ENCODE assay signal across 1 cellular context in the genomic region with DNA sequence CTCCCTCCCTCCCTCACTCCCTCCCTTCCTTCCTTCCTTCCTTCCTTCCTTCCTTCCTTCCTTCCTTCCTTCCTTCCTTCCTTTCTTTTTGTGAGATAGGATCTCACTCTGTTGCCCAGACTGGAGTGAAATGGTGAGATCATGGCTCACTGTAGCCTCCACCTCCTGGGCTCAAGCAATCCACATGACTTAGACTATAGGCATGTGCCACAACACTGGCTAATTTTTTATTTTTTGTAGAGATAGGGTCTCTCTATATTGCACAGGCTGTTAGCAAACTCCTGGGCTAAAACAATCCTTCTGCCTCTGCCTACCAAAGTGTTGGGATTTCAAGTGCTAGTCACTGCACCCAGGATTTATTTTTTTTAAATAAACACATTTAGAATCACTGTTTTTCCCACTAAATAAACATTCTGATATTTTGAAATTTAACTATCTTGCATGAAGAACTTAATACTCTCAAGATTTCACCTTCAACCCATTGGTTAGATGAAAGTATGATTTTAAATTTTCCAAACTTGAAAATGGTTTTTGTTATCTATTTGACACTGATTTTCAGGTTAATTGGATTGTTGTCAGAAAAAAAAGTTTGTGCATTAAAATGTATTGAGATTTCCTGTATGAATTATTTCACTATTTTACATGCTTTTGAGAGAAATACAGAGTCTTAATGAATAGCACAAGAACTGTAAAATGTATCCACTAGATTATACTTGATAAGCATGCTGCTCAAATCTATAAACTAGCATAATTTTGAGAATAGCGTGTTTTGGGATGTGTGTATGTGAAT.
TF ChIP-seq lines count a peak whose summit lies in the region.

No MANE protein-coding gene starts in this region.

TF ChIP-seq in endothelial cell of umbilical vein, 7 proteins besides CTCF, POLR2A, EP300 and RAD21:
- TF ChIP-seq, protein P1, sequence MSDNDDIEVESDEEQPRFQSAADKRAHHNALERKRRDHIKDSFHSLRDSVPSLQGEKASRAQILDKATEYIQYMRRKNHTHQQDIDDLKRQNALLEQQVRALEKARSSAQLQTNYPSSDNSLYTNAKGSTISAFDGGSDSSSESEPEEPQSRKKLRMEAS (IDR thresholded peaks at IDR 0.05; ENCODE audit: insufficient read depth, insufficient read length), result no peak
- TF ChIP-seq EZH2 (IDR thresholded peaks at IDR 0.05; ENCODE audit: borderline replicate concordance, low read depth, low read length, severe bottlenecking) (no peak), JUN (IDR thresholded peaks at IDR 0.05; ENCODE audit: borderline replicate concordance, insufficient read depth, insufficient read length, low read depth) (no peak), FOS (IDR thresholded peaks at IDR 0.05; ENCODE audit: borderline replicate concordance, insufficient read depth, low read length) (no peak), POLR2AphosphoS5 (IDR thresholded peaks at IDR 0.05; ENCODE audit: insufficient read depth, low read depth, low read length) (no peak)
